In the genomic region with DNA sequence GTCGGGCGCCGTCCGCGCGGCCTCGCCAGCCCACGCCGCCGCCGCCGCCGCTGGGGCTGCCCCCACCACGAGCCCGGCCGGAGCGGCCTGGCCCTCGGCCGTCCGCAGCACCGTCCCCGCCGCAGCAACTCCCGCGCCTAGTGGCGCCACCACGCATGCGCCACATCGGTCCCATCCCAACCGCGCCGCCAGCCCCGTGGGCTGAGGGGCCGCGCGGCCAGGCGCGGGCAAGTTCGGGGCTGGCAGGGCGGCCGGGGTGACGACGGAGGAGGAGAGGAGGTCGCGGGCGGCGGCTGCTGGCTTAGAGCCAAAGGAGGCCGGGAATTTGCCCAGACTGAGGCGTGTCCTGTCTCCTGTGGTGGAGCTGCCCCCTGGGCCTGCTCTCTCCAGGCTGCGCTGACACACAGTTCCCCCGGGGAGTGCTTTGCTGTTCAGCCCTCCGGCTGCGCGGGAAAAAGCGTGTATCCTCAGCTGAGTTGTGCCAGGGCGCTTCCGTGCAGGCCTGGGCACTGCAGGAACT, we compare ENCODE assay signal across 8 cellular contexts. TPM values are rescaled to one million over a fixed set of nuclear protein-coding genes. Genes with fewer than 3 reads are reported as not detected.
DNase-seq lines count a peak whose midpoint lies in the region; ATAC-seq and TF ChIP-seq lines count a peak whose summit lies in the region.

A gene (minus strand): TSS at position 298 of the 520 bp plus-strand sequence. CDS start 132 bp downstream, at position 166.

- H3K9me3 Mint-ChIP-seq in glutamatergic neuron (ENCODE audit: unreplicated experiment): peaks cover 3% of the 10 kb centered on the region

- no peaks in the 10 kb centered on the region for H3K9me3 ChIP-seq in neutrophil

- H3K4me1 Mint-ChIP-seq in glutamatergic neuron (ENCODE audit: low read depth, unreplicated experiment): peaks cover 4% of the 10 kb centered on the region

- H3K36me3 Mint-ChIP-seq in glutamatergic neuron (ENCODE audit: unreplicated experiment): no peaks in the 10 kb centered on the region

- H3K27me3 ChIP-seq in neutrophil: peaks cover 38% of the 10 kb centered on the region

- WGBS in adipose tissue, 3 donors: 0 to 1% (median 1%) methylated on average over 55 to 57 of the region's 57 CpGs

- peaks cover 0 to 5% of the 10 kb centered on the region in 2 experiments for H3K4me1 ChIP-seq in neutrophil (ENCODE audit: control insufficient read depth in 1 of 2, insufficient read depth in 1 of 2, low read depth in 1 of 2, low read length in 1 of 2)

- ATAC-seq in HG02870 (IDR thresholded peaks at IDR 0.05; ENCODE audit: unreplicated experiment) (no peak), GM18867 (IDR thresholded peaks at IDR 0.05; ENCODE audit: unreplicated experiment) (no peak)

- no peaks in the 10 kb centered on the region for H3K36me3 ChIP-seq in neutrophil

- TF ChIP-seq CTCF in HFF-Myc (IDR thresholded peaks at IDR 0.05; ENCODE audit: low read depth, low read length, missing control alignments) (no peak), glutamatergic neuron (IDR thresholded peaks at IDR 0.05; ENCODE audit: partially characterized antibody, unreplicated experiment) (no peak), neutrophil (IDR thresholded peaks at IDR 0.05) (no peak)

- H3K4me3 Mint-ChIP-seq in glutamatergic neuron (ENCODE audit: unreplicated experiment): peak within 1 kb of the TSS; percentile 82

- H3K27ac Mint-ChIP-seq in glutamatergic neuron (ENCODE audit: unreplicated experiment): peak within 1 kb of the TSS; percentile 31

- peak within 1 kb of the TSS; percentile 89 for H3K27ac ChIP-seq in adipose tissue (ENCODE audit: low read depth, low read length)
- no peak within 1 kb of the TSS for H3K27ac ChIP-seq in neutrophil

- DNase-seq in DMS 273 treated with DMSO at 0.1 percent for 48 hours (lab: John Stamatoyannopoulos, UW) (peak; percentile 28), HFF-Myc (ENCODE audit: extremely low read depth, low read depth) (peak; percentile 20), NCI-H2171 treated with DMSO at 0.1 percent for 48 hours (lab: John Stamatoyannopoulos, UW) (peak; percentile 8), glutamatergic neuron (peak; percentile 79)

- H3K4me3 ChIP-seq in HFF-Myc (replicated peaks; ENCODE audit: low read depth, low read length): peak within 1 kb of the TSS; percentile 41
- H3K4me3 ChIP-seq in neutrophil (ENCODE audit: low read depth in 1 of 2, low read length in 1 of 2): peak within 1 kb of the TSS; percentile 27 to 45

- H3K27me3 Mint-ChIP-seq in glutamatergic neuron (ENCODE audit: unreplicated experiment): no peaks in the 10 kb centered on the region

RNA-seq across cellular contexts. Expression of the gene that starts here (rescaled TPM):
- polyA plus RNA-seq in adipose tissue: 10 to 100 TPM in 1 of 3 donors, 1 to 10 TPM in 2; 6.3 to 29.5 (median 9.6) TPM
- 7.4 TPM for total RNA-seq in glutamatergic neuron (ENCODE audit: unreplicated experiment)

Comparison
In these comparisons a context has a peak if more than half of its experiments do, and no peak if none do; other contexts are left out.
1. DNase-seq: peak in every context shown above with its lines; median percentile 79 in glutamatergic neuron; 28 in DMS 273 treated with DMSO at 0.1 percent for 48 hours; 20 in HFF-Myc; 8 in NCI-H2171 treated with DMSO at 0.1 percent for 48 hours.